Comparison of ENCODE assay signal across 8 cellular contexts in the genomic region with DNA sequence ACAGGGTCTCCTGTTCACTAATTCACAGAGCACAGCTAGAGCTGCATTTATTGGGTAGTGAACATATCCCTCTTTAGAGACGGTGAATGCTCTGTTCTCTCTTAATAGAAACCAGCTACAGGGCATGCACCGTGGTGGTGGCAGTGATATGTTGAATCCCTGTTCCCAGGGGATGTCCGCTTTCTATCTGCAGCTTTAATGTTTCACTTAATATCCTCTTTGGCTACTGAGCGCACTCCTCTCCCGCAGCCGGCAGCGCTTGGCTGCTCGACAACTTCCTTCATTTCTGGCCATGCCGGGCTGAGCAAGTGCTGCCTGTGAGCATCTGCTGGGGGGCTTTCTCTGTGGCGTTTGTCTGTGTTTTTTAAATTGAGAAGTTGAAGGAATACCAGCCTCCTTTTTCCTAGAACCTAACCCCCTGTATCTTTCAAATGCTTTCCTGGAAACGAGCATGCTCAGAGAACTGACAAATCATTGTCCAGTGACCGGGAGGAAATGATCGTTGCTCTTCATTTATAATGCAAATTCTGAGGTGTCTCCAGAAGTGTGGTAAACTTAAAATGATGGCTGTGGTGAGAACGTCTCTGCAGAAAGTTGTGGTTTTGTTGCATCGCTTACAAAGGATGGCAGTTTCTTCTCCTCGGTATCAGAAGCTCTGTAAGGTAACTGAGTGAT.
DNase-seq lines count a peak whose midpoint lies in the region; ATAC-seq and TF ChIP-seq lines count a peak whose summit lies in the region.

No MANE protein-coding gene starts in this region.

- DNase-seq in NCI-H1417 (lab: John Stamatoyannopoulos, UW) (peak in 2 of 3 experiments; percentile 70 to 82), NCI-H1417 treated with DMSO at 0.1 percent for 48 hours (lab: John Stamatoyannopoulos, UW) (no peak), NCI-H1105 treated with DMSO at 0.1 percent for 48 hours (lab: John Stamatoyannopoulos, UW) (peak; percentile 69), activated T-cell treated with anti-CD3 and anti-CD28 coated beads for 24 hours (ENCODE audit: low read depth) (peak; percentile 20), fibroblast of the aortic adventitia (ENCODE audit: low read depth) (peak; percentile 20), omental fat pad (ENCODE audit: low spot score) (no peak), NCI-H187 treated with DMSO at 0.1 percent for 48 hours (lab: John Stamatoyannopoulos, UW) (no peak)

- no peak overlapping the region for H3K4me3 ChIP-seq in fibroblast of the aortic adventitia (ENCODE audit: low read depth, low read length)

- TF ChIP-seq CTCF in fibroblast of the aortic adventitia (IDR thresholded peaks at IDR 0.05; ENCODE audit: insufficient read depth, low read length) (no peak), omental fat pad (IDR thresholded peaks at IDR 0.05) (no peak)

- ATAC-seq in HG02759 (IDR thresholded peaks at IDR 0.05; ENCODE audit: unreplicated experiment) (peak; percentile 90), omental fat pad (ENCODE audit: low FRiP score) (peak; percentile 28)

Comparison
In these comparisons a context has a peak if more than half of its experiments do, and no peak if none do; other contexts are left out.
1. DNase-seq: peak in NCI-H1417 (2 of 3), NCI-H1105 treated with DMSO at 0.1 percent for 48 hours (single experiment), activated T-cell treated with anti-CD3 and anti-CD28 coated beads for 24 hours (single experiment) and fibroblast of the aortic adventitia (single experiment); none in NCI-H1417 treated with DMSO at 0.1 percent for 48 hours (single experiment), omental fat pad (single experiment) and NCI-H187 treated with DMSO at 0.1 percent for 48 hours (single experiment).